ENCODE assay signal across 16 cellular contexts in the genomic region with DNA sequence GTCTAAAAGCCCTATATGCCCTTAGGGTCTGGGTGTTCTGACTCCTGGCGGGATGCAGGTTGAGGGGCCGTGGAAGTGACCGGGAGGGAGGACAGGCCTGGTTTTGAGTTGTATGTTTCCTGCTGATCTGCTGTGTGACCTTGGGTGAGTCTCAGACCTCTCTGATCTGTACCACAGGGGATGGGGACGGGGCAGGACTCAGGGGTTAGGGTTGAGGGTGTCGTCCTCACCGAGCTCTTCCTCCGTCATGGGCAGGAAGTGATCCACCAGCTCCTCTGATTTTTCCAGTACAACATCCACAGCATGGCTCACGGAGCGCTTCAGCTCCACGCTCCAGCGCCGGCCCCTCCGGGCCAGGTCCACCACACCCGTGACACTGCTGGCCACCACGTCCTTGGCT. TPM values are rescaled to one million over a fixed set of nuclear protein-coding genes. Genes with fewer than 3 reads are reported as not detected.
DNase-seq lines count a peak whose midpoint lies in the region; ATAC-seq, FAIRE-seq and TF ChIP-seq lines count a peak whose summit lies in the region.
"Had no signal": no experiment of that assay in that cellular context is flagged by ENCODE, and none has a peak within 500 bp of the region (broad histone marks: within the 10 kb centered on the region; RNA-seq: fewer than 3 reads in every experiment).

No MANE protein-coding gene starts in this region.

- H3K18ac ChIP-seq in H1 (ENCODE audit: extremely low read depth, low read length) = no peak overlapping the region

- no peak overlapping the region for H2AFZ ChIP-seq in H1 (ENCODE audit: low read length)
- H2AFZ ChIP-seq: GM23248 had no signal

- TF ChIP-seq POLR2A in H1 (IDR thresholded peaks at IDR 0.05; ENCODE audit: control extremely low read depth in 1 of 2, low read depth in 2 of 2, low read length in 2 of 2) = no peak

- no peak overlapping the region for H3K4me2 ChIP-seq in H1 (ENCODE audit: insufficient read depth in 1 of 2, low read depth in 2 of 2, low read length in 2 of 2)
- H3K4me2 ChIP-seq: BLaER1, KMS-11 had no signal

- H4K20me1 ChIP-seq in H1 (replicated peaks in 1 of 2; ENCODE audit: control insufficient read depth in 1 of 2, insufficient read depth in 2 of 2, low read length in 2 of 2) = no peaks in the 10 kb centered on the region
- H4K20me1 ChIP-seq: BLaER1 had no signal

- TF ChIP-seq RAD21 in H1 (IDR thresholded peaks at IDR 0.05 in 1 of 2, conservative IDR thresholded peaks at IDR 0.05 in 1 of 2; ENCODE audit: low read depth in 2 of 2, low read length in 2 of 2) = no peak

- no peak for DNase-seq in H1 (ENCODE audit: low read depth in 1 of 2, low spot score in 2 of 2)
- DNase-seq in activated naive CD4-positive, alpha-beta T cell treated with anti-CD3 and anti-CD28 coated beads, Interleukin-2, amount 50 U/mL, for 16 hours = no peak
- DNase-seq: CD4-positive, alpha-beta memory T cell; DMS153; DMS79; GDM1; GM23248 had no signal

- no peak overlapping the region for H4K8ac ChIP-seq in H1 (ENCODE audit: extremely low read depth, insufficient read depth, low read length)

- no peak for FAIRE-seq in H1 (lab: Jason Lieb, UNC)
- FAIRE-seq: A204.1, GM12892, GM18507, H54 had no signal

- H3K79me1 ChIP-seq in H1 (ENCODE audit: low read depth, low read length) = no peaks in the 10 kb centered on the region

- no peak overlapping the region for H2BK5ac ChIP-seq in H1 (ENCODE audit: low read depth, low read length)

- H4K91ac ChIP-seq in H1 (replicated peaks; ENCODE audit: insufficient read length, low read length) = no peak overlapping the region

- POLR2A ChIA-PET in HEK293 (lab: Yijun Ruan, JAX) (no interaction called here), H1 (lab: Charles Lee; ENCODE audit: partially characterized antibody) (interaction anchor here (1.5 kb wide), 1 partner anchor 11 kb away, joined by 6 read pairs; a partner anchor contains a TSS)

- TF ChIP-seq EP300 in H1 (IDR thresholded peaks at IDR 0.05; ENCODE audit: borderline replicate concordance in 1 of 2, low read depth in 2 of 2, low read length in 2 of 2) = no peak

- TF ChIP-seq CTCF in HEK293 (tag by site-specific recombination; IDR thresholded peaks at IDR 0.05) = no peak
- no peak for TF ChIP-seq CTCF in H1 (IDR thresholded peaks at IDR 0.05; ENCODE audit: control extremely low read depth in 1 of 3, insufficient read depth in 1 of 3, low read depth in 1 of 3, low read length in 3 of 3)

- CTCF ChIA-PET in HEK293 (lab: Yijun Ruan, JAX) = interaction anchor here (0.6 to 0.8 kb wide), 2 partner anchors 12 to 72 kb away, joined by 5 to 6 read pairs; no protein-coding TSS in a partner anchor
- CTCF ChIA-PET in H1 (lab: Charles Lee; ENCODE audit: partially characterized antibody) = interaction anchor here (0.6 to 8.4 kb wide), 6 partner anchors 13 to 108 kb away, joined by 3 to 62 read pairs (median 3); a partner anchor contains a TSS

- WGBS in H1 (ENCODE audit: extremely low coverage in 1 of 2, insufficient coverage in 1 of 2, insufficient read length in 1 of 2, insufficient replicate concordance in 2 of 2, low coverage in 1 of 2, low lambda C conversion rate in 2 of 2, missing lambda C conversion rate in 1 of 2), 2 experiments = 90% methylated on average over 15 of the region's 15 CpGs; no CpG with 5 or more reads in 1 of the 2 experiments

- no peak overlapping the region for H3K9ac ChIP-seq in H1 (replicated peaks in 1 of 4; ENCODE audit: extremely low read depth in 1 of 4, low read depth in 3 of 4, low read length in 3 of 4)
- H3K9ac ChIP-seq: BLaER1, GM23248, KMS-11 had no signal

- H3K23ac ChIP-seq in H1 (ENCODE audit: insufficient read length) = no peak overlapping the region

- H3K36me3 ChIP-seq in HEK293 (ENCODE audit: control insufficient read depth in 2 of 2, insufficient read depth in 1 of 2, low read length in 2 of 2) (no peaks in the 10 kb centered on the region), H1 (ENCODE audit: control insufficient read depth in 2 of 4, insufficient read depth in 4 of 4, low read length in 3 of 4) (no peaks in the 10 kb centered on the region)
- H3K36me3 ChIP-seq: BLaER1 had no signal

- H2BK15ac ChIP-seq in H1 (ENCODE audit: low read length) = no peak overlapping the region

- no peak overlapping the region for H3K14ac ChIP-seq in H1 (ENCODE audit: insufficient read length)

- H3K9me3 ChIP-seq in HEK293 (ENCODE audit: control insufficient read depth, insufficient read depth, low read depth, low read length) (no peaks in the 10 kb centered on the region), H1 (ENCODE audit: insufficient read depth in 2 of 2, low read depth in 1 of 2, low read length in 1 of 2) (no peaks in the 10 kb centered on the region)
- H3K9me3 ChIP-seq: BLaER1 had no signal

- H3K79me2 ChIP-seq in H1 (ENCODE audit: control insufficient read depth in 1 of 2, insufficient read depth in 2 of 2, low read length in 2 of 2) = no peaks in the 10 kb centered on the region

- H3K4me1 ChIP-seq in HEK293 (ENCODE audit: control insufficient read depth, insufficient read depth, low read length) (no peaks in the 10 kb centered on the region), H1 (replicated peaks in 1 of 4; ENCODE audit: control insufficient read depth in 3 of 4, insufficient read depth in 4 of 4, low read length in 3 of 4) (no peaks in the 10 kb centered on the region)

- peaks cover 0 to 6% (median 4%) of the 10 kb centered on the region in 4 experiments; a peak in 4 of 7 replicates for H3K27me3 ChIP-seq in H1 (replicated peaks in 1 of 4; ENCODE audit: control insufficient read depth in 3 of 4, extremely low read depth in 1 of 4, insufficient read depth in 3 of 4, low read length in 3 of 4)
- H3K27me3 ChIP-seq: BLaER1 had no signal

- no peak overlapping the region for H2BK20ac ChIP-seq in H1 (ENCODE audit: low read length)

- H2BK120ac ChIP-seq in H1 (replicated peaks; ENCODE audit: low read depth, low read length) = no peak overlapping the region

- no peak overlapping the region for H3K4ac ChIP-seq in H1 (replicated peaks; ENCODE audit: insufficient read length, low read depth, low read length)

- no peak overlapping the region; the same call in 1 of the 2 replicates for H2AK5ac ChIP-seq in H1 (ENCODE audit: low read depth, low read length)

- H3K56ac ChIP-seq in H1 (replicated peaks; ENCODE audit: insufficient read length, low read depth, low read length) = no peak overlapping the region

- H3K27ac ChIP-seq in HEK293 (ENCODE audit: extremely low read depth, low read depth, low read length) = no peak overlapping the region
- no peak overlapping the region for H3K27ac ChIP-seq in H1 (ENCODE audit: low read depth, low read length)
- H3K27ac ChIP-seq: BLaER1, GM23248, KMS-11 had no signal

- H4K5ac ChIP-seq in H1 (ENCODE audit: insufficient read length, low read depth, low read length) = no peak overlapping the region

- no peaks in the 10 kb centered on the region for H3K23me2 ChIP-seq in H1 (ENCODE audit: low read depth, low read length)

- H3K4me3 ChIP-seq in HEK293 (ENCODE audit: low read depth, low read length) (no peak overlapping the region), H1 (ENCODE audit: extremely low read depth in 1 of 4, insufficient read depth in 2 of 4, low read depth in 3 of 4, low read length in 4 of 4) (no peak overlapping the region)
- H3K4me3 ChIP-seq: BLaER1, GM23248 had no signal

- H2BK12ac ChIP-seq in H1 (ENCODE audit: low read depth, low read length) = no peak overlapping the region

- ATAC-seq in HG02798 (IDR thresholded peaks at IDR 0.05; ENCODE audit: poor library complexity, unreplicated experiment) = no peak
- ATAC-seq: HCT116 had no signal

RNA-seq across cellular contexts. Expression of a gene that starts 6.2 kb away (rescaled TPM):
- 1.8 and 2.0 TPM in 2 replicates for total RNA-seq in H1 (2021; fragmentation: NEBNext Ultra II Directional; extraction: Animal tissue kit (Norgen Biotek cat#: 25700))
- polyA plus RNA-seq in H1 (2011; rRNA removed) = 2.5 and 2.6 TPM in 2 replicates
- polyA plus RNA-seq in H1 (2011; cell fraction: cytosol; rRNA removed) = 4.0 TPM
- 7.7 TPM for polyA plus RNA-seq in H1 (2011; cell fraction: nucleus; rRNA removed)
- polyA plus RNA-seq in H1 (2012, experiment 1 of 2) = 1.7 to 2.6 TPM (median 1.7 TPM) in 4 replicates
- polyA plus RNA-seq in H1 (2012, experiment 2 of 2) = 1.2 TPM
- polyA plus RNA-seq in H1 (2013, experiment 1 of 2) = 1.1 TPM
- polyA plus RNA-seq in H1 (2013, experiment 2 of 2) = 0.96 TPM
- polyA minus RNA-seq in H1 (2011; rRNA and poly(A)+ RNA removed) = 1.9 and 3.2 TPM in 2 replicates
- 3.2 TPM for polyA minus RNA-seq in H1 (2011; cell fraction: cytosol; rRNA and poly(A)+ RNA removed)
- 6.3 TPM for polyA minus RNA-seq in H1 (2011; cell fraction: nucleus; rRNA and poly(A)+ RNA removed)
- total RNA-seq: GM23248 had no signal
- polyA plus RNA-seq: GM23248 had no signal

RNA-seq across cellular contexts. Expression of a gene that starts 10.6 kb away (rescaled TPM):
- 0.45 and 0.54 TPM in 2 replicates for total RNA-seq in H1 (2021; fragmentation: NEBNext Ultra II Directional; extraction: Animal tissue kit (Norgen Biotek cat#: 25700))
- 0.35 and 0.67 TPM in 2 replicates for polyA plus RNA-seq in H1 (2011; rRNA removed)
- polyA plus RNA-seq in H1 (2011; cell fraction: cytosol; rRNA removed) = 0.69 TPM
- 2.5 TPM for polyA plus RNA-seq in H1 (2011; cell fraction: nucleus; rRNA removed)
- 0.47 to 1.3 TPM (median 0.98 TPM) in 4 replicates for polyA plus RNA-seq in H1 (2012, experiment 1 of 2)
- polyA plus RNA-seq in H1 (2012, experiment 2 of 2) = 0.45 TPM
- 0.20 TPM for polyA plus RNA-seq in H1 (2013, experiment 1 of 2)
- polyA plus RNA-seq in H1 (2013, experiment 2 of 2) = 0.17 TPM
- polyA minus RNA-seq in H1 (2011; rRNA and poly(A)+ RNA removed) = 0.39 and 0.76 TPM in 2 replicates
- polyA minus RNA-seq in H1 (2011; cell fraction: cytosol; rRNA and poly(A)+ RNA removed) = not detected
- 0.50 TPM for polyA minus RNA-seq in H1 (2011; cell fraction: nucleus; rRNA and poly(A)+ RNA removed)
- total RNA-seq: GM23248 had no signal

RNA-seq across cellular contexts. Expression of a gene that starts 11.0 kb away (rescaled TPM):
- total RNA-seq in H1 (2021; fragmentation: NEBNext Ultra II Directional; extraction: Animal tissue kit (Norgen Biotek cat#: 25700)) = 0.36 and 0.48 TPM in 2 replicates
- polyA plus RNA-seq in H1 (2011; rRNA removed) = 0.64 and 0.79 TPM in 2 replicates
- polyA plus RNA-seq in H1 (2011; cell fraction: cytosol; rRNA removed) = 0.48 TPM
- 0.34 TPM for polyA plus RNA-seq in H1 (2011; cell fraction: nucleus; rRNA removed)
- 0.28 to 1.1 TPM (median 0.51 TPM) in 4 replicates for polyA plus RNA-seq in H1 (2012, experiment 1 of 2)
- 0.50 TPM for polyA plus RNA-seq in H1 (2012, experiment 2 of 2)
- polyA plus RNA-seq in H1 (2013, experiment 1 of 2) = 1.3 TPM
- polyA plus RNA-seq in H1 (2013, experiment 2 of 2) = 1.2 TPM
- polyA minus RNA-seq in H1 (2011; rRNA and poly(A)+ RNA removed) = 0.13 and 0.22 TPM in 2 replicates
- not detected for polyA minus RNA-seq in H1 (2011; cell fraction: cytosol; rRNA and poly(A)+ RNA removed)
- 0.20 TPM for polyA minus RNA-seq in H1 (2011; cell fraction: nucleus; rRNA and poly(A)+ RNA removed)
- total RNA-seq: CD4-positive, alpha-beta memory T cell; GM23248 had no signal
- polyA plus RNA-seq: GM23248 had no signal

RNA-seq across cellular contexts. Expression of a gene that starts 30.6 kb away (rescaled TPM):
- 54.4 and 56.7 TPM in 2 replicates for total RNA-seq in H1 (2021; fragmentation: NEBNext Ultra II Directional; extraction: Animal tissue kit (Norgen Biotek cat#: 25700))
- 31.3 and 54.9 TPM in 2 replicates for polyA plus RNA-seq in H1 (2011; rRNA removed)
- 41.1 TPM for polyA plus RNA-seq in H1 (2011; cell fraction: cytosol; rRNA removed)
- 64.3 TPM for polyA plus RNA-seq in H1 (2011; cell fraction: nucleus; rRNA removed)
- 24.6 to 51.9 TPM (median 43.4 TPM) in 4 replicates for polyA plus RNA-seq in H1 (2012, experiment 1 of 2)
- polyA plus RNA-seq in H1 (2012, experiment 2 of 2) = 38.5 TPM
- polyA plus RNA-seq in H1 (2013, experiment 1 of 2) = 38.5 TPM
- 37.7 TPM for polyA plus RNA-seq in H1 (2013, experiment 2 of 2)
- polyA minus RNA-seq in H1 (2011; rRNA and poly(A)+ RNA removed) = 36.8 and 59.4 TPM in 2 replicates
- 49.0 TPM for polyA minus RNA-seq in H1 (2011; cell fraction: cytosol; rRNA and poly(A)+ RNA removed)
- 26.7 TPM for polyA minus RNA-seq in H1 (2011; cell fraction: nucleus; rRNA and poly(A)+ RNA removed)
- total RNA-seq: GM23248 had no signal
- polyA plus RNA-seq: CD4-positive, alpha-beta memory T cell; GM23248 had no signal

RNA-seq across cellular contexts. Expression of a gene that starts 56.7 kb away (rescaled TPM):
- 102 and 106 TPM in 2 replicates for total RNA-seq in H1 (2021; fragmentation: NEBNext Ultra II Directional; extraction: Animal tissue kit (Norgen Biotek cat#: 25700))
- 31.1 and 46.8 TPM in 2 replicates for polyA plus RNA-seq in H1 (2011; rRNA removed)
- polyA plus RNA-seq in H1 (2011; cell fraction: cytosol; rRNA removed) = 60.2 TPM
- polyA plus RNA-seq in H1 (2011; cell fraction: nucleus; rRNA removed) = 76.7 TPM
- 80.0 to 94.0 TPM (median 88.5 TPM) in 4 replicates for polyA plus RNA-seq in H1 (2012, experiment 1 of 2)
- polyA plus RNA-seq in H1 (2012, experiment 2 of 2) = 61.0 TPM
- 61.1 TPM for polyA plus RNA-seq in H1 (2013, experiment 1 of 2)
- 57.8 TPM for polyA plus RNA-seq in H1 (2013, experiment 2 of 2)
- 15.9 and 22.3 TPM in 2 replicates for polyA minus RNA-seq in H1 (2011; rRNA and poly(A)+ RNA removed)
- 37.7 TPM for polyA minus RNA-seq in H1 (2011; cell fraction: cytosol; rRNA and poly(A)+ RNA removed)
- polyA minus RNA-seq in H1 (2011; cell fraction: nucleus; rRNA and poly(A)+ RNA removed) = 33.9 TPM
